ENCODE assay signal across 20 cellular contexts in genomic region chr10:3319811-3320226, GRCh38.
"Had no signal": no experiment of that assay in that cellular context is flagged by ENCODE, and none has a peak within 500 bp of the region (broad histone marks: within the 10 kb centered on the region; RNA-seq: fewer than 3 reads in every experiment).

No MANE protein-coding gene starts in this region.

- H3K4me3 Mint-ChIP-seq: immature natural killer cell, memory B cell, mesothelial cell of epicardium had no signal

- DNase-seq: hippocampal formation, hypothalamus, immature natural killer cell, islet precursor cell, kidney, kidney glomerular epithelial cell, left cardiac atrium, left colon, left ventricle myocardium inferior, left ventricle myocardium superior, lower lobe of right lung, mammary epithelial cell, mesenchymal stem cell, mesendoderm, midbrain, mucosa of descending colon had no signal

- ATAC-seq: left cardiac atrium, left colon, left lobe of liver, left lung, left ventricle myocardium superior, lower lobe of right lung, mucosa of descending colon had no signal

- H3K27ac Mint-ChIP-seq: immature natural killer cell, memory B cell, mesothelial cell of epicardium had no signal

- H3K9me3 Mint-ChIP-seq: immature natural killer cell, memory B cell had no signal
